20 cellular contexts compared by ENCODE assay signal in genomic region chr9:2815661-2816060, GRCh38. TPM values are rescaled to one million over a fixed set of nuclear protein-coding genes. Genes with fewer than 3 reads are reported as not detected.
DNase-seq lines count a peak whose midpoint lies in the region; ATAC-seq and TF ChIP-seq lines count a peak whose summit lies in the region.
"Had no signal": no experiment of that assay in that cellular context is flagged by ENCODE, and none has a peak within 500 bp of the region (broad histone marks: within the 10 kb centered on the region; RNA-seq: fewer than 3 reads in every experiment).

No MANE protein-coding gene starts in this region.

- TF ChIP-seq POLR2A in esophagus squamous epithelium (IDR thresholded peaks at IDR 0.05), result no peak
- TF ChIP-seq POLR2A in vagina (IDR thresholded peaks at IDR 0.05), result no peak

- no peaks in the 10 kb centered on the region for H4K20me1 ChIP-seq in PC-9 (ENCODE audit: insufficient read depth)

- peak overlapping the region in 8 of 10 donors; percentile 13 to 86 (median 78) for H3K27ac ChIP-seq in heart right ventricle
- peak overlapping the region; percentile 60 to 90 (median 82) for H3K27ac ChIP-seq in esophagus squamous epithelium
- H3K27ac ChIP-seq in vagina, result peak overlapping the region; percentile 5
- no peak overlapping the region for H3K27ac ChIP-seq in PC-9
- H3K27ac ChIP-seq: BLaER1 treated with 17β-estradiol and CSF1 and Interleukin-3, amounts not matched to agents 10 nM and 100 nM had no signal

- no peak overlapping the region for H3K4me3 Mint-ChIP-seq in nephron progenitor cell
- H3K4me3 Mint-ChIP-seq: stimulated activated naive CD8-positive, alpha-beta T cell treated with anti-CD3 and anti-CD28 coated beads, Interleukin-15, amount 100 ng/mL, for 72 hours had no signal

- peaks cover 1% of the 10 kb centered on the region for H3K4me1 Mint-ChIP-seq in nephron progenitor cell

- no peaks in the 10 kb centered on the region for H3K9me3 ChIP-seq in heart right ventricle
- no peaks in the 10 kb centered on the region for H3K9me3 ChIP-seq in esophagus squamous epithelium
- H3K9me3 ChIP-seq in vagina, result no peaks in the 10 kb centered on the region
- no peaks in the 10 kb centered on the region for H3K9me3 ChIP-seq in PC-9 (ENCODE audit: insufficient read depth, low read depth)
- H3K9me3 ChIP-seq: BLaER1 treated with 17β-estradiol and CSF1 and Interleukin-3, amounts not matched to agents 10 nM and 100 nM; colonic mucosa; ovary; uterus had no signal

- ATAC-seq in heart right ventricle (no peak), GM21381 (IDR thresholded peaks at IDR 0.05; ENCODE audit: unreplicated experiment) (no peak)
- ATAC-seq: HCT116; stimulated activated naive CD8-positive, alpha-beta T cell treated with anti-CD3 and anti-CD28 coated beads, Interleukin-15, amount 100 ng/mL, for 72 hours had no signal

- H3K9me3 Mint-ChIP-seq in nephron progenitor cell, result no peaks in the 10 kb centered on the region
- H3K9me3 Mint-ChIP-seq: stimulated activated naive CD8-positive, alpha-beta T cell treated with anti-CD3 and anti-CD28 coated beads, Interleukin-15, amount 100 ng/mL, for 72 hours had no signal

- H3K4me3 ChIP-seq in heart right ventricle (no peak overlapping the region), esophagus squamous epithelium (no peak overlapping the region), vagina (no peak overlapping the region), PC-9 (no peak overlapping the region)
- H3K4me3 ChIP-seq: BLaER1 treated with 17β-estradiol and CSF1 and Interleukin-3, amounts not matched to agents 10 nM and 100 nM; colonic mucosa; ovary; uterus had no signal

- intact Hi-C loops in heart right ventricle (cut with DNase I) (loop anchor here in 3 of 10 donors (5.0 to 10.0 kb wide), 4 partner anchors 153 to 801 kb away; partner anchors contain the start of genes SMARCA2 (in 1 of the 3) and VLDLR (in 1 of the 3)), cardiac septum (cut with DNase I) (loop anchor here (2.0 to 5.0 kb wide), 3 partner anchors 193 to 318 kb away; partner anchors contain the start of gene VLDLR), esophagus squamous epithelium (cut with DNase I) (no loop called here), vagina (cut with DNase I) (no loop called here), PC-9 (cut with micrococcal nuclease; ENCODE audit: unreplicated experiment) (no loop called here)

- peak overlapping the region; percentile 2 for H3K27ac Mint-ChIP-seq in nephron progenitor cell

- no peaks in the 10 kb centered on the region; the same call in 1 of the 2 replicates for H3F3A ChIP-seq in PC-9 (ENCODE audit: insufficient read depth, low read depth)

- TF ChIP-seq CTCF in heart right ventricle (IDR thresholded peaks at IDR 0.05), result no peak
- TF ChIP-seq CTCF in esophagus squamous epithelium (IDR thresholded peaks at IDR 0.05), result no peak
- no peak for TF ChIP-seq CTCF in nephron progenitor cell (IDR thresholded peaks at IDR 0.05)
- TF ChIP-seq CTCF in vagina (IDR thresholded peaks at IDR 0.05), result no peak
- no peak for TF ChIP-seq CTCF in PC-9 (conservative IDR thresholded peaks at IDR 0.05)

- H3K27me3 Mint-ChIP-seq in nephron progenitor cell (ENCODE audit: low read depth, poor library complexity), result no peaks in the 10 kb centered on the region
- H3K27me3 Mint-ChIP-seq: stimulated activated naive CD8-positive, alpha-beta T cell treated with anti-CD3 and anti-CD28 coated beads, Interleukin-15, amount 100 ng/mL, for 72 hours had no signal

- H3K9me2 ChIP-seq in PC-9 (ENCODE audit: insufficient read depth), result no peaks in the 10 kb centered on the region

- peaks cover 0 to 93% (median 7%) of the 10 kb centered on the region in 9 donors for H3K36me3 ChIP-seq in heart right ventricle
- H3K36me3 ChIP-seq in esophagus squamous epithelium, result peaks cover 0 to 52% (median 0%) of the 10 kb centered on the region in 3 donors
- H3K36me3 ChIP-seq in vagina, result peaks cover 0 to 8% of the 10 kb centered on the region in 2 donors
- H3K36me3 ChIP-seq in PC-9 (ENCODE audit: low read depth), result no peaks in the 10 kb centered on the region
- H3K36me3 ChIP-seq: colonic mucosa, ovary, uterus had no signal

- 98% methylated on average over 2 of the region's 2 CpGs for WGBS in heart right ventricle, 2 donors
- 68 to 79% methylated on average over 2 of the region's 2 CpGs for WGBS in esophagus squamous epithelium, 2 donors

- peaks cover 60% of the 10 kb centered on the region for H3K36me3 Mint-ChIP-seq in nephron progenitor cell (ENCODE audit: low read depth)

- H3K27me3 ChIP-seq in heart right ventricle (no peaks in the 10 kb centered on the region), esophagus squamous epithelium (no peaks in the 10 kb centered on the region), vagina (no peaks in the 10 kb centered on the region), PC-9 (ENCODE audit: insufficient read depth, low read depth) (no peaks in the 10 kb centered on the region)
- H3K27me3 ChIP-seq: BLaER1 treated with 17β-estradiol and CSF1 and Interleukin-3, amounts not matched to agents 10 nM and 100 nM; colonic mucosa; ovary; uterus had no signal

- CTCF ChIA-PET in PC-9 (lab: Charles Lee), result no interaction called here

- H2AFZ ChIP-seq in PC-9, result no peak overlapping the region

- no peaks in the 10 kb centered on the region for H3K79me2 ChIP-seq in PC-9 (ENCODE audit: low read depth)

- H3K4me1 ChIP-seq in heart right ventricle (peaks cover 2 to 35% (median 18%) of the 10 kb centered on the region in 9 donors), esophagus squamous epithelium (peaks cover 9 to 38% (median 18%) of the 10 kb centered on the region in 3 donors), vagina (peaks cover 8% of the 10 kb centered on the region), PC-9 (replicated peaks; ENCODE audit: insufficient read depth) (no peaks in the 10 kb centered on the region)
- H3K4me1 ChIP-seq: BLaER1 treated with 17β-estradiol and CSF1 and Interleukin-3, amounts not matched to agents 10 nM and 100 nM; colonic mucosa had no signal

- BruUV-seq in PC-9 (replicated peaks; lab: Mats Ljungman, UMichigan), result no TSS peak

- POLR2A ChIA-PET in PC-9 (lab: Charles Lee; ENCODE audit: unreplicated experiment), result no interaction called here

- DNase-seq in heart right ventricle (no peak), cardiac septum (ENCODE audit: low spot score) (no peak), esophagus squamous epithelium (lab: John Stamatoyannopoulos, UW) (no peak), nephron progenitor cell (no peak), vagina (ENCODE audit: extremely low spot score in 2 of 2) (no peak), anterior cingulate cortex (lab: John Stamatoyannopoulos, UW) (no peak), PC-9 (no peak)
- DNase-seq: activated naive CD4-positive, alpha-beta T cell treated with Interleukin-2 at 50 U/mL for 16 hours; colonic mucosa; left cardiac atrium; NCI-H1436; NCI-H2171; NCI-H526 treated with DMSO at 0.1 percent for 48 hours; ovary; stimulated activated CD4-positive, alpha-beta T cell treated with anti-CD3 and anti-CD28 coated beads, Interleukin-1b, Interleukin-23, amount 100 ng/mL, for 48 hours; stimulated activated naive CD8-positive, alpha-beta T cell treated with anti-CD3 and anti-CD28 coated beads, Interleukin-15, amount 100 ng/mL, for 72 hours; uterus had no signal

- no peak overlapping the region for H3K4me2 ChIP-seq in PC-9
- H3K4me2 ChIP-seq: BLaER1 treated with 17β-estradiol and CSF1 and Interleukin-3, amounts not matched to agents 10 nM and 100 nM had no signal

RNA-seq across cellular contexts. Expression of gene PUM3, which starts 28.2 kb away (rescaled TPM):
- total RNA-seq in heart right ventricle, result 10 to 100 TPM; 12.4 to 25.2 (median 16.0) TPM
- polyA plus RNA-seq in heart right ventricle, result 10 to 100 TPM; 15.4 to 24.7 TPM
- total RNA-seq in cardiac septum, result 25.2 TPM
- 10 to 100 TPM; 21.0 to 58.6 (median 45.0) TPM for total RNA-seq in esophagus squamous epithelium
- 28.0 TPM for total RNA-seq in vagina
- total RNA-seq in PC-9 (2021), result 30.9 and 34.0 TPM in 2 replicates
